8 cellular contexts compared by ENCODE assay signal in the genomic region with DNA sequence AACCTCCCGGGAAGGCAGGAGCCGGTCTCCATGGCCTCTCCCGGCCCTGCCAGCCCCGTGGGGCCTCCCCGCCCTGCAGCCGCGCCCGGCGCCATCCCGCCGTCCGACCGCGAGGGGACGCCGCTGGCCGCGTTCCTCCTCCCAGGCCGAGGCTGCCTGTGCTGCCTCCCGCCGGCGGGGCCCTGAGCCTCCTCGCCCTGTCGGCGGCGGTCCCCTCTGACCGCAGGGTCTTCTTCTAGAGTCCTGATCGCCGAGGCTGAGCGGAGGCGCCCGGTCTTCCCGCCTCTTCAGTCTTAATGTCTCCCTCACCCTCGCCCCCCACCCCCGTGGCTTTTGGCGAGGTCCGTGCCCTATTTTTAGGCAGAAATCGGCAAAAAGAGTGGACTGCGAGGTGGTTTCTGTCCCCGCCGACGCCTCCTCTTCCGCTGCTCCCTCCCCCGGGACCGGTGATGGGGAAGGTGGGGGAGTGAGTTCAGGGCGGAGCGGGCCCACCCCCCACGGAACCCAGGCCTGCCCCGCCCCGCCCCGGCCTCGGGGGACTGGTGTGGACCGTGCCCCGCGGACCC. TPM values are rescaled to one million over a fixed set of nuclear protein-coding genes. Genes with fewer than 3 reads are reported as not detected.
DNase-seq lines count a peak whose midpoint lies in the region; ATAC-seq and TF ChIP-seq lines count a peak whose summit lies in the region.

No MANE protein-coding gene starts in this region.

- peaks cover 20 to 31% (median 25%) of the 10 kb centered on the region in 4 donors for H3K4me1 ChIP-seq in stomach

- intact Hi-C loops in stomach (cut with DNase I; ENCODE audit: low total_unique reads) = loop anchor here (10.0 kb wide), 1 partner anchor 70 kb away; no protein-coding TSS in a partner anchor

- TF ChIP-seq POLR2A in stomach (IDR thresholded peaks at IDR 0.05) = no peak

- no peak overlapping the region for H3K27ac Mint-ChIP-seq in T-helper 2 cell treated with Interferon-gamma antibody and Interleukin-4, amounts not matched to agents 5 μg/mL and 100 μg/mL, for 36 hours
- no peak overlapping the region for H3K27ac Mint-ChIP-seq in central memory CD8-positive, alpha-beta T cell (ENCODE audit: low read depth)

- no peaks in the 10 kb centered on the region for H3K9me3 ChIP-seq in stomach

- H3K4me1 Mint-ChIP-seq in T-helper 2 cell treated with Interferon-gamma antibody and Interleukin-4, amounts not matched to agents 5 μg/mL and 100 μg/mL, for 36 hours (ENCODE audit: low read depth) = peaks cover 4% of the 10 kb centered on the region
- H3K4me1 Mint-ChIP-seq in central memory CD8-positive, alpha-beta T cell = peaks cover 8% of the 10 kb centered on the region

- no peaks in the 10 kb centered on the region; the same call in 1 of the 2 replicates for H3K36me3 ChIP-seq in GM06990 (ENCODE audit: control insufficient read depth, insufficient read depth, low read length)
- H3K36me3 ChIP-seq in stomach = no peaks in the 10 kb centered on the region

- H3K4me3 Mint-ChIP-seq in T-helper 2 cell treated with Interferon-gamma antibody and Interleukin-4, amounts not matched to agents 5 μg/mL and 100 μg/mL, for 36 hours = peak overlapping the region; percentile 54
- H3K4me3 Mint-ChIP-seq in central memory CD8-positive, alpha-beta T cell = peak overlapping the region; percentile 48

- DNase-seq in GM06990 (ENCODE audit: extremely low read depth, insufficient read length) (peak; percentile 80), HS-27A (ENCODE audit: low read depth) (peak; percentile 53), left lobe of liver (ENCODE audit: low spot score) (no peak), stomach (peak; percentile 77), NCI-H187 treated with DMSO at 0.1 percent for 48 hours (lab: John Stamatoyannopoulos, UW) (no peak)
- peak; percentile 58 for DNase-seq in T-helper 2 cell treated with Interferon-gamma antibody and Interleukin-4, amounts not matched to agents 5 μg/mL and 100 μg/mL, for 36 hours (ENCODE audit: low spot score)
- no peak for DNase-seq in central memory CD8-positive, alpha-beta T cell (ENCODE audit: low spot score in 2 of 2)

- TF ChIP-seq EP300 in stomach (IDR thresholded peaks at IDR 0.05) = no peak

- H3K27me3 Mint-ChIP-seq in T-helper 2 cell treated with Interferon-gamma antibody and Interleukin-4, amounts not matched to agents 5 μg/mL and 100 μg/mL, for 36 hours (ENCODE audit: low read depth) = peaks cover 17% of the 10 kb centered on the region
- H3K27me3 Mint-ChIP-seq in central memory CD8-positive, alpha-beta T cell = peaks cover 26% of the 10 kb centered on the region

- peak; percentile 40 for TF ChIP-seq CTCF in GM06990 (IDR thresholded peaks at IDR 0.05; ENCODE audit: insufficient read depth, low read length, poor library complexity, severe bottlenecking)
- TF ChIP-seq CTCF in stomach (IDR thresholded peaks at IDR 0.05) = peak in 4 of 7 experiments; percentile 42 to 72 (median 64)

- H3K27me3 ChIP-seq in GM06990 (replicated peaks; ENCODE audit: control insufficient read depth, insufficient read depth, low read length) (no peaks in the 10 kb centered on the region), stomach (peaks cover 23 to 83% (median 41%) of the 10 kb centered on the region in 3 donors)

- no peak overlapping the region for H3K27ac ChIP-seq in stomach

- no peaks in the 10 kb centered on the region for H3K9me3 Mint-ChIP-seq in T-helper 2 cell treated with Interferon-gamma antibody and Interleukin-4, amounts not matched to agents 5 μg/mL and 100 μg/mL, for 36 hours
- no peaks in the 10 kb centered on the region for H3K9me3 Mint-ChIP-seq in central memory CD8-positive, alpha-beta T cell

- peak overlapping the region; percentile 61 for H3K4me3 ChIP-seq in GM06990 (replicated peaks; ENCODE audit: low read depth, low read length)
- peak overlapping the region; percentile 29 to 46 (median 30) for H3K4me3 ChIP-seq in stomach

- peak; percentile 59 for ATAC-seq in central memory CD8-positive, alpha-beta T cell (replicated peaks; ENCODE audit: extremely low read depth, poor library complexity, severe bottlenecking)
- ATAC-seq in left lobe of liver (peak; percentile 20), GM18909 (IDR thresholded peaks at IDR 0.05; ENCODE audit: poor library complexity, unreplicated experiment) (no peak)

- 1 to 4% (median 2%) methylated on average over 24 to 55 of the region's 55 CpGs for WGBS in stomach, 5 donors

- no peaks in the 10 kb centered on the region for H3K36me3 Mint-ChIP-seq in T-helper 2 cell treated with Interferon-gamma antibody and Interleukin-4, amounts not matched to agents 5 μg/mL and 100 μg/mL, for 36 hours (ENCODE audit: low read depth)
- peaks cover 10% of the 10 kb centered on the region for H3K36me3 Mint-ChIP-seq in central memory CD8-positive, alpha-beta T cell (ENCODE audit: insufficient read depth)

RNA-seq across cellular contexts. Expression of gene CPNE7, which starts 0.8 kb away (rescaled TPM):
- total RNA-seq in left lobe of liver = 0.88 TPM
- 1 to 10 TPM in 4 of 5 donors, not detected in 1; 1.6 to 6.2 (median 1.9) TPM for total RNA-seq in stomach
- polyA plus RNA-seq in stomach = 1 to 10 TPM in 2 of 3 donors, under 1 TPM in 1; 0.92 to 3.8 (median 1.3) TPM

RNA-seq across cellular contexts. Expression of gene RPL13, which starts 14.3 kb away (rescaled TPM):
- total RNA-seq in left lobe of liver (886 TPM), stomach (1,000 to 10,000 TPM; 2,053 to 4,705 (median 3,295) TPM)
- polyA plus RNA-seq in stomach = over 10,000 TPM in 1 of 3 donors, 1,000 to 10,000 TPM in 2; 7,322 to 10,054 (median 9,037) TPM

RNA-seq across cellular contexts. Expression of gene DPEP1, which starts 38.7 kb away (rescaled TPM):
- total RNA-seq in left lobe of liver = 0.13 TPM
- total RNA-seq in stomach = 10 to 100 TPM in 1 of 5 donors, 1 to 10 TPM in 1, under 1 TPM in 1, not detected in 2; 0.58 to 12.3 (median 4.8) TPM
- polyA plus RNA-seq in stomach = 1 to 10 TPM in 1 of 3 donors, under 1 TPM in 2; 0.23 to 1.4 (median 0.62) TPM

Comparison
In these comparisons a context has a peak if more than half of its experiments do, and no peak if none do; other contexts are left out.
1. DNase-seq: peak in GM06990 (single experiment), HS-27A (single experiment), T-helper 2 cell treated with Interferon-gamma antibody and Interleukin-4, amounts not matched to agents 5 μg/mL and 100 μg/mL, for 36 hours (single experiment) and stomach (single experiment); none in central memory CD8-positive, alpha-beta T cell (0 of 2), left lobe of liver (single experiment) and NCI-H187 treated with DMSO at 0.1 percent for 48 hours (single experiment).